8 cellular contexts compared by ENCODE assay signal in genomic region chr1:156748670-156749428, GRCh38. TPM values are rescaled to one million over a fixed set of nuclear protein-coding genes. Genes with fewer than 3 reads are reported as not detected.
A peak's percentile ranks its signal among the peaks of the same experiment; 100 is the strongest.
DNase-seq lines count a peak whose midpoint lies in the region; ATAC-seq, FAIRE-seq and TF ChIP-seq lines count a peak whose summit lies in the region.

No MANE protein-coding gene starts in this region.

- CTCF ChIA-PET in activated B cell treated with CpG ODN at 0.5 μM for 24 hours (lab: Charles Lee) = no interaction called here

- H3K27me3 Mint-ChIP-seq in activated B cell treated with CpG ODN at 0.5 μM for 24 hours = no peaks in the 10 kb centered on the region

- peaks cover 66% of the 10 kb centered on the region for H3K4me1 Mint-ChIP-seq in activated B cell treated with CpG ODN at 0.5 μM for 24 hours

- peak overlapping the region; percentile 90 for H3K4me3 Mint-ChIP-seq in activated B cell treated with CpG ODN at 0.5 μM for 24 hours

- ATAC-seq in activated B cell treated with CpG ODN at 0.5 μM for 24 hours (ENCODE audit: low read depth) = no peak
- ATAC-seq in pancreas = peak in 2 of 4 donors; percentile 1 to 2
- no peak for ATAC-seq in GM19035 (IDR thresholded peaks at IDR 0.05; ENCODE audit: unreplicated experiment)
- no peak for ATAC-seq in GM21529 (IDR thresholded peaks at IDR 0.05; ENCODE audit: unreplicated experiment)
- ATAC-seq in GM21447 (IDR thresholded peaks at IDR 0.05; ENCODE audit: unreplicated experiment) = no peak

- peak overlapping the region; percentile 68 to 98 for H3K4me3 ChIP-seq in foreskin fibroblast (ENCODE audit: low read depth in 1 of 2, low read length in 2 of 2)
- H3K4me3 ChIP-seq in pancreas = peak overlapping the region in 3 of 4 donors; percentile 7 to 98 (median 93)

- peaks cover 22 to 42% (median 31%) of the 10 kb centered on the region in 3 donors for H3K4me1 ChIP-seq in pancreas

- no peaks in the 10 kb centered on the region for H3K9me3 Mint-ChIP-seq in activated B cell treated with CpG ODN at 0.5 μM for 24 hours

- TF ChIP-seq CTCF in C4-2B (conservative IDR thresholded peaks at IDR 0.05) (no peak), activated B cell treated with CpG ODN at 0.5 μM for 24 hours (IDR thresholded peaks at IDR 0.05) (no peak), foreskin fibroblast (IDR thresholded peaks at IDR 0.05; ENCODE audit: low read depth, low read length) (no peak), pancreas (IDR thresholded peaks at IDR 0.05) (no peak)

- intact Hi-C loops in activated B cell treated with CpG ODN at 0.5 μM for 24 hours (cut with micrococcal nuclease) (no loop called here), pancreas (cut with DNase I) (no loop called here)

- no peak for FAIRE-seq in pancreas (lab: Jason Lieb, UNC)

- DNase-seq in HUDEP-2 (lab: John Stamatoyannopoulos, UW; ENCODE audit: unreplicated experiment in 76 of 76) (peak in 60 of 76 experiments; percentile 15 to 75 (median 44)), activated B cell treated with CpG ODN at 0.5 μM for 24 hours (no peak), foreskin fibroblast (peak; percentile 50 to 80), pancreas (peak in 3 of 6 donors; percentile 60 to 69 (median 67))

- H3K36me3 Mint-ChIP-seq in activated B cell treated with CpG ODN at 0.5 μM for 24 hours (ENCODE audit: low read depth) = peaks cover 24% of the 10 kb centered on the region

- no peaks in the 10 kb centered on the region for H3K9me3 ChIP-seq in pancreas

- peaks cover 0 to 4% (median 2%) of the 10 kb centered on the region in 3 donors for H3K36me3 ChIP-seq in pancreas

- peak overlapping the region; percentile 100 for H3K27ac ChIP-seq in C4-2B
- peak overlapping the region; percentile 89 to 95 (median 92) for H3K27ac ChIP-seq in pancreas

- POLR2A ChIA-PET in activated B cell treated with CpG ODN at 0.5 μM for 24 hours (lab: Charles Lee) = no interaction called here

- peak overlapping the region; percentile 85 for H3K27ac Mint-ChIP-seq in activated B cell treated with CpG ODN at 0.5 μM for 24 hours

- H3K27me3 ChIP-seq in pancreas = no peaks in the 10 kb centered on the region

- 9 to 14% methylated on average over 9 of the region's 9 CpGs for WGBS in pancreas, 2 donors

RNA-seq across cellular contexts. Expression of gene HDGF, which starts 2.6 kb away (rescaled TPM):
- 107 and 113 TPM in 2 replicates for total RNA-seq in activated B cell treated with CpG ODN at 0.5 μM for 24 hours
- total RNA-seq in pancreas = 100 to 1,000 TPM in 1 of 6 donors, 10 to 100 TPM in 5; 43.5 to 112 (median 64.2) TPM
- 10 to 100 TPM; 58.5 to 87.4 TPM for polyA plus RNA-seq in pancreas

RNA-seq across cellular contexts. Expression of gene MRPL24, which starts 8.0 kb away (rescaled TPM):
- total RNA-seq in activated B cell treated with CpG ODN at 0.5 μM for 24 hours = 65.8 and 83.7 TPM in 2 replicates
- total RNA-seq in pancreas = 10 to 100 TPM; 39.8 to 57.8 (median 43.6) TPM
- polyA plus RNA-seq in pancreas = 10 to 100 TPM; 64.5 to 68.6 TPM

RNA-seq across cellular contexts. Expression of gene PRCC, which starts 18.5 kb away (rescaled TPM):
- total RNA-seq in activated B cell treated with CpG ODN at 0.5 μM for 24 hours (80.4 and 81.4 TPM in 2 replicates), pancreas (10 to 100 TPM; 18.5 to 34.7 (median 20.3) TPM)
- polyA plus RNA-seq in pancreas = 10 to 100 TPM; 31.4 to 41.6 TPM

RNA-seq across cellular contexts. Expression of gene ISG20L2, which starts 20.3 kb away (rescaled TPM):
- total RNA-seq in activated B cell treated with CpG ODN at 0.5 μM for 24 hours (50.8 and 53.0 TPM in 2 replicates), pancreas (10 to 100 TPM in 3 of 6 donors, 1 to 10 TPM in 3; 7.7 to 13.2 (median 9.6) TPM)
- 1 to 10 TPM; 5.2 to 8.8 TPM for polyA plus RNA-seq in pancreas

RNA-seq across cellular contexts. Expression of gene METTL25B, which starts 20.6 kb away (rescaled TPM):
- total RNA-seq in activated B cell treated with CpG ODN at 0.5 μM for 24 hours (54.5 and 56.7 TPM in 2 replicates), pancreas (10 to 100 TPM; 16.8 to 22.6 (median 18.2) TPM)
- polyA plus RNA-seq in pancreas = 10 to 100 TPM; 56.0 to 64.9 TPM
